Comparison of ENCODE assay signal across 8 cellular contexts in genomic region chr4:88659061-88659889, GRCh38. TPM values are rescaled to one million over a fixed set of nuclear protein-coding genes. Genes with fewer than 3 reads are reported as not detected.
DNase-seq lines count a peak whose midpoint lies in the region; ATAC-seq and TF ChIP-seq lines count a peak whose summit lies in the region.

No MANE protein-coding gene starts in this region.

- TF ChIP-seq CTCF in astrocyte of the cerebellum (IDR thresholded peaks at IDR 0.05; ENCODE audit: low read depth, low read length, missing control alignments) (peak; percentile 90), hepatocyte (IDR thresholded peaks at IDR 0.05; ENCODE audit: poor library complexity) (peak; percentile 69), smooth muscle cell (IDR thresholded peaks at IDR 0.05; ENCODE audit: borderline replicate concordance, insufficient read depth, poor library complexity, severe bottlenecking) (peak; percentile 45)

- no peaks in the 10 kb centered on the region for H3K9me3 ChIP-seq in hepatocyte (ENCODE audit: low read depth)
- no peaks in the 10 kb centered on the region for H3K9me3 ChIP-seq in smooth muscle cell (replicated peaks; ENCODE audit: low read depth)

- H3K4me2 ChIP-seq in hepatocyte (peak overlapping the region; percentile 55), smooth muscle cell (no peak overlapping the region)

- in situ Hi-C loops in astrocyte of the cerebellum (cut with HindIII; ENCODE audit: low sequenced_read_pairs) = no loop called here

- no peaks in the 10 kb centered on the region for H3F3A ChIP-seq in smooth muscle cell (ENCODE audit: low read depth)

- H3K36me3 ChIP-seq in hepatocyte (replicated peaks; ENCODE audit: insufficient read depth, low read depth) (no peaks in the 10 kb centered on the region), smooth muscle cell (ENCODE audit: low read depth) (peaks cover 10% of the 10 kb centered on the region)

- H4K20me1 ChIP-seq in hepatocyte (ENCODE audit: insufficient read depth, poor library complexity, severe bottlenecking) = no peaks in the 10 kb centered on the region
- no peaks in the 10 kb centered on the region for H4K20me1 ChIP-seq in smooth muscle cell (ENCODE audit: low read depth)

- peaks cover 21% of the 10 kb centered on the region for H3K4me1 ChIP-seq in hepatocyte (ENCODE audit: insufficient read depth)
- peaks cover 5% of the 10 kb centered on the region for H3K4me1 ChIP-seq in smooth muscle cell (ENCODE audit: low read depth)

- no peak overlapping the region for H3K9ac ChIP-seq in smooth muscle cell (ENCODE audit: low read depth)

- H3K27me3 ChIP-seq in hepatocyte = no peaks in the 10 kb centered on the region
- H3K27me3 ChIP-seq in smooth muscle cell (ENCODE audit: low read depth) = no peaks in the 10 kb centered on the region

- H2AFZ ChIP-seq in hepatocyte = no peak overlapping the region
- no peak overlapping the region for H2AFZ ChIP-seq in smooth muscle cell (ENCODE audit: low read depth)

- peak; percentile 63 for ATAC-seq in GM19324 (IDR thresholded peaks at IDR 0.05; ENCODE audit: low FRiP score, unreplicated experiment)
- peak; percentile 94 for ATAC-seq in HG03159 (IDR thresholded peaks at IDR 0.05; ENCODE audit: unreplicated experiment)

- H3K27ac ChIP-seq in hepatocyte = peak overlapping the region; percentile 50
- H3K27ac ChIP-seq in smooth muscle cell (ENCODE audit: low read depth) = no peak overlapping the region

- no peaks in the 10 kb centered on the region for H3K79me2 ChIP-seq in hepatocyte
- H3K79me2 ChIP-seq in smooth muscle cell (ENCODE audit: low read depth) = no peaks in the 10 kb centered on the region

- peak; percentile 64 for DNase-seq in NCI-H1694 (lab: John Stamatoyannopoulos, UW)
- DNase-seq in NCI-H1694 treated with DMSO at 0.1 percent for 48 hours (lab: John Stamatoyannopoulos, UW) = no peak
- peak; percentile 66 for DNase-seq in OCI-M1 (lab: John Stamatoyannopoulos, UW)
- peak; percentile 65 for DNase-seq in astrocyte of the cerebellum (ENCODE audit: low read depth)
- DNase-seq in hepatocyte (ENCODE audit: low spot score) = peak; percentile 79
- DNase-seq in smooth muscle cell (lab: John Stamatoyannopoulos, UW; ENCODE audit: unreplicated experiment) = no peak

- H3K9me2 ChIP-seq in hepatocyte (replicated peaks; ENCODE audit: insufficient read depth) = no peaks in the 10 kb centered on the region

- no peak overlapping the region for H3K4me3 ChIP-seq in astrocyte of the cerebellum (ENCODE audit: low read depth, low read length)
- H3K4me3 ChIP-seq in hepatocyte = no peak overlapping the region
- H3K4me3 ChIP-seq in smooth muscle cell = no peak overlapping the region

- WGBS in hepatocyte (ENCODE audit: low lambda C conversion rate, missing lambda C conversion rate) = 49% methylated on average over 4 of the region's 4 CpGs
- 47% methylated on average over 4 of the region's 4 CpGs for WGBS in smooth muscle cell (ENCODE audit: low lambda C conversion rate)

RNA-seq across cellular contexts. Expression of gene NAP1L5, which starts 38.4 kb away (rescaled TPM):
- total RNA-seq in hepatocyte (6.5 and 7.4 TPM in 2 replicates), smooth muscle cell (3.5 and 4.9 TPM in 2 replicates)
- polyA plus RNA-seq in hepatocyte (4.9 and 8.0 TPM in 2 replicates), smooth muscle cell (3.8 and 8.2 TPM in 2 replicates)

Comparison
In these comparisons a context has a peak if more than half of its experiments do, and no peak if none do; other contexts are left out.
1. DNase-seq: peak in NCI-H1694 (single experiment), OCI-M1 (single experiment), astrocyte of the cerebellum (single experiment) and hepatocyte (single experiment); none in NCI-H1694 treated with DMSO at 0.1 percent for 48 hours (single experiment) and smooth muscle cell (single experiment).
2. Peak in every context shown above with its lines, with median percentiles within 50 percentile points of each other: CTCF ChIP-seq.